Comparison of ENCODE assay signal across 21 cellular contexts in the genomic region with DNA sequence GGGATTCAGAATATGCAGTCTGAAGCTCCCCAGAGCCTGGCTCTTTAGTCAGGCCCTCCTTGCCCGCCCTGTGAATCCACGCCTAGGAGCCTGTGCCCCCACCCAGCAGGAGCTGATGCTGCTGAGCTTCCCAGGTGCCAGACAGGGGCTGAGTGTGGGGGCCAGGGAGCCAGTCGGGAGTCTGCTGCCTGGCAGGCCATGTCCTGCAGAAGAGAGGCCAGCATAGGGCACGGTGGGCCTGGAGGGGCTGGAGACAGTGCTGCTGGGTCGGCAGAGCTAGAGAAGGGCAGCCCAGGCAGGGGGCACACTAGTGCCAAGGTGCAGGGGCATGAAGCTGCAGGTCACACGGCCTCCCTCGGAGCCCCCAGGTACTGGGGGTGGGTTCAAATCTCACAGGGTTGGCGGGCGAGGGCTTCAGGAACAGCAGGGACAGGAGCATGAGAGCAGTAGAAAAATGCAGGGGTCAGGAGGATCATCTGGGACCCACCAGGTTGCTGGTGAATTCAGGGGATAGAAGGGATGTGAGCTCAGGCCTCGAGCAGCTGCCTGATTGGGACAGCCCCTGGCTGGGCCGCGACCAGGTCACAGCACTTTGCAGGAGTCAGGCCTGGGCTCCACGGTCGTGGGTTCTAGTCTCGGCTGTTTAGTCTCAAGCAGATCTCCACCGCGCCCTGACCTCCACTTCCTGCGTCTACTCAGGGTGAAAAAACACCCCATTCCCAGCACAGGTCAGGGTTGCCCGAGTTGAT. TPM values are rescaled to one million over a fixed set of nuclear protein-coding genes. Genes with fewer than 3 reads are reported as not detected.
"Had no signal": no experiment of that assay in that cellular context is flagged by ENCODE, and none has a peak within 500 bp of the region (broad histone marks: within the 10 kb centered on the region; RNA-seq: fewer than 3 reads in every experiment).

No MANE protein-coding gene starts in this region.

- H3K9me3 ChIP-seq: body of pancreas, left ventricle myocardium inferior, pancreas, sigmoid colon, thyroid gland had no signal

- H3K4me3 ChIP-seq: body of pancreas, left ventricle myocardium inferior, pancreas, sigmoid colon, thyroid gland had no signal

- FAIRE-seq: colon, endometrium, pancreas had no signal

- H3K36me3 ChIP-seq: left ventricle myocardium inferior, pancreas, sigmoid colon, thyroid gland had no signal

- DNase-seq: activated B cell treated with CpG ODN at 0.5 μM for 24 hours; activated CD4-positive, alpha-beta memory T cell treated with anti-CD3 and anti-CD28 coated beads for 36 hours; activated CD4-positive, alpha-beta T cell treated with anti-CD3 and anti-CD28 coated beads for 4 hours; activated naive CD8-positive, alpha-beta T cell treated with anti-CD3 and anti-CD28 coated beads, Interleukin-2, amount 10 ng/mL, durations not matched to agents 7 days and 5 days; activated T-cell treated with anti-CD3 and anti-CD28 coated beads for 4 hours; amygdala; body of pancreas; central memory CD4-positive, alpha-beta T cell; erythroblast; foreskin melanocyte; left ventricle myocardium inferior; mesenchymal stem cell; naive thymus-derived CD4-positive, alpha-beta T cell; stimulated activated naive B cell treated with anti-CD40 and anti-IgM and Interleukin-4, amounts not matched to agents 10 μg/mL and 1 μg/mL and 100 μg/mL, for 72 hours; T-cell; thyroid gland had no signal

- H3K4me1 Mint-ChIP-seq: activated naive CD8-positive, alpha-beta T cell treated with anti-CD3 and anti-CD28 coated beads, Interleukin-2, amount 10 ng/mL, durations not matched to agents 7 days and 5 days had no signal

- H3K4me3 Mint-ChIP-seq: activated B cell treated with CpG ODN at 0.5 μM for 24 hours; activated CD4-positive, alpha-beta memory T cell treated with anti-CD3 and anti-CD28 coated beads for 36 hours; activated naive CD8-positive, alpha-beta T cell treated with anti-CD3 and anti-CD28 coated beads, Interleukin-2, amount 10 ng/mL, durations not matched to agents 7 days and 5 days; stimulated activated naive B cell treated with anti-CD40 and anti-IgM and Interleukin-4, amounts not matched to agents 10 μg/mL and 1 μg/mL and 100 μg/mL, for 72 hours; T-cell had no signal

- H3K27ac Mint-ChIP-seq: activated B cell treated with CpG ODN at 0.5 μM for 24 hours; activated CD4-positive, alpha-beta memory T cell treated with anti-CD3 and anti-CD28 coated beads for 36 hours; activated naive CD8-positive, alpha-beta T cell treated with anti-CD3 and anti-CD28 coated beads, Interleukin-2, amount 10 ng/mL, durations not matched to agents 7 days and 5 days; naive thymus-derived CD4-positive, alpha-beta T cell; stimulated activated naive B cell treated with anti-CD40 and anti-IgM and Interleukin-4, amounts not matched to agents 10 μg/mL and 1 μg/mL and 100 μg/mL, for 72 hours; T-cell had no signal

- H3K9me3 Mint-ChIP-seq: activated B cell treated with CpG ODN at 0.5 μM for 24 hours; activated CD4-positive, alpha-beta memory T cell treated with anti-CD3 and anti-CD28 coated beads for 36 hours; activated naive CD8-positive, alpha-beta T cell treated with anti-CD3 and anti-CD28 coated beads, Interleukin-2, amount 10 ng/mL, durations not matched to agents 7 days and 5 days; naive thymus-derived CD4-positive, alpha-beta T cell; stimulated activated naive B cell treated with anti-CD40 and anti-IgM and Interleukin-4, amounts not matched to agents 10 μg/mL and 1 μg/mL and 100 μg/mL, for 72 hours; T-cell had no signal

- H3K27ac ChIP-seq: body of pancreas, left ventricle myocardium inferior, pancreas, sigmoid colon, thyroid gland had no signal

- ATAC-seq: body of pancreas; naive thymus-derived CD4-positive, alpha-beta T cell; pancreas; stimulated activated naive B cell treated with anti-CD40 and anti-IgM and Interleukin-4, amounts not matched to agents 10 μg/mL and 1 μg/mL and 100 μg/mL, for 72 hours; T-cell had no signal

- H3K27me3 ChIP-seq: body of pancreas, pancreas, thyroid gland had no signal

- H3K36me3 Mint-ChIP-seq: activated CD4-positive, alpha-beta memory T cell treated with anti-CD3 and anti-CD28 coated beads for 36 hours; activated naive CD8-positive, alpha-beta T cell treated with anti-CD3 and anti-CD28 coated beads, Interleukin-2, amount 10 ng/mL, durations not matched to agents 7 days and 5 days; naive thymus-derived CD4-positive, alpha-beta T cell; stimulated activated naive B cell treated with anti-CD40 and anti-IgM and Interleukin-4, amounts not matched to agents 10 μg/mL and 1 μg/mL and 100 μg/mL, for 72 hours; T-cell had no signal

RNA-seq across cellular contexts. Expression of a gene that starts 4.1 kb away (rescaled TPM):
- total RNA-seq: activated B cell treated with CpG ODN at 0.5 μM for 24 hours; activated naive CD8-positive, alpha-beta T cell treated with anti-CD3 and anti-CD28 coated beads, Interleukin-2, amount 10 ng/mL, durations not matched to agents 7 days and 5 days had no signal

RNA-seq across cellular contexts. Expression of a gene that starts 13.1 kb away (rescaled TPM):
- total RNA-seq: activated B cell treated with CpG ODN at 0.5 μM for 24 hours; activated CD4-positive, alpha-beta memory T cell treated with anti-CD3 and anti-CD28 coated beads for 36 hours; activated naive CD8-positive, alpha-beta T cell treated with anti-CD3 and anti-CD28 coated beads, Interleukin-2, amount 10 ng/mL, durations not matched to agents 7 days and 5 days; left ventricle myocardium inferior had no signal
- polyA plus RNA-seq: naive thymus-derived CD4-positive, alpha-beta T cell had no signal

RNA-seq across cellular contexts. Expression of a gene that starts 50.4 kb away (rescaled TPM):
- total RNA-seq: activated B cell treated with CpG ODN at 0.5 μM for 24 hours; activated CD4-positive, alpha-beta memory T cell treated with anti-CD3 and anti-CD28 coated beads for 36 hours; kidney epithelial cell had no signal
- polyA plus RNA-seq: naive thymus-derived CD4-positive, alpha-beta T cell had no signal
